In genomic region chr1:57770772-57771171, GRCh38 we compare ENCODE assay signal across 12 cellular contexts.
DNase-seq lines count a peak whose midpoint lies in the region; ATAC-seq and TF ChIP-seq lines count a peak whose summit lies in the region.
"Had no signal": no experiment of that assay in that cellular context is flagged by ENCODE, and none has a peak within 500 bp of the region (broad histone marks: within the 10 kb centered on the region; RNA-seq: fewer than 3 reads in every experiment).

No MANE protein-coding gene starts in this region.

- H3K9me2 ChIP-seq in GM23338 (ENCODE audit: insufficient read depth) (peaks cover 10% of the 10 kb centered on the region), PC-3 (replicated peaks; ENCODE audit: low read length) (no peaks in the 10 kb centered on the region)

- H3K4me1 ChIP-seq in GM23338 (ENCODE audit: insufficient read depth) (peaks cover 12% of the 10 kb centered on the region; the same call in 1 of the 2 replicates), PC-3 (ENCODE audit: insufficient read depth, low read length) (no peaks in the 10 kb centered on the region), iPS DF 6.9 (ENCODE audit: control insufficient read depth, insufficient read depth, low read length) (no peaks in the 10 kb centered on the region), uterus (no peaks in the 10 kb centered on the region)

- H3K4me1 Mint-ChIP-seq in GM23338: peaks cover 21% of the 10 kb centered on the region
- H3K4me1 Mint-ChIP-seq: activated naive CD8-positive, alpha-beta T cell treated with anti-CD3 and anti-CD28 coated beads for 36 hours had no signal

- no peak overlapping the region for H2AFZ ChIP-seq in GM23338
- H2AFZ ChIP-seq in PC-3 (ENCODE audit: low read length): no peak overlapping the region

- peak; percentile 7 for DNase-seq in DMS114 treated with DMSO at 0.1 percent for 48 hours (lab: John Stamatoyannopoulos, UW; ENCODE audit: unreplicated experiment)
- DNase-seq in GM23338 (ENCODE audit: low spot score): peak; percentile 77
- DNase-seq in PC-3: peak; percentile 22
- peak; percentile 18 for DNase-seq in iPS DF 6.9 (ENCODE audit: low read depth, low spot score)
- DNase-seq in activated CD8-positive, alpha-beta memory T cell treated with anti-CD3 and anti-CD28 coated beads, Interleukin-2, amount 50 U/mL, for 4 hours: no peak
- DNase-seq in HuH-7 (ENCODE audit: low spot score): no peak
- no peak for DNase-seq in uterus
- DNase-seq in hippocampal formation (lab: John Stamatoyannopoulos, UW): no peak
- DNase-seq: activated naive CD8-positive, alpha-beta T cell treated with anti-CD3 and anti-CD28 coated beads for 36 hours had no signal

- no peaks in the 10 kb centered on the region for H3K27me3 Mint-ChIP-seq in GM23338 (ENCODE audit: insufficient read depth, low read depth, poor library complexity)

- POLR2A ChIA-PET in PC-3 (lab: Charles Lee; ENCODE audit: unreplicated experiment): no interaction called here

- H3K79me2 ChIP-seq in GM23338 (replicated peaks; ENCODE audit: insufficient read depth) (no peaks in the 10 kb centered on the region), PC-3 (ENCODE audit: low read length) (no peaks in the 10 kb centered on the region)

- H3K9me3 Mint-ChIP-seq in GM23338: no peaks in the 10 kb centered on the region
- H3K9me3 Mint-ChIP-seq: activated naive CD8-positive, alpha-beta T cell treated with anti-CD3 and anti-CD28 coated beads for 36 hours; T-helper 1 cell treated with Interleukin-12 subunit alpha and Interleukin-12 subunit beta and Interleukin-4 antibody, amounts not matched to agents 30 μg/mL and 1 μg/mL, for 36 hours had no signal

- H3K4me2 ChIP-seq in GM23338 (no peak overlapping the region), PC-3 (ENCODE audit: low read length) (no peak overlapping the region)

- BruUV-seq in PC-3 (replicated peaks; lab: Mats Ljungman, UMichigan): no TSS peak

- H3K36me3 ChIP-seq in GM23338 (ENCODE audit: insufficient read depth): no peaks in the 10 kb centered on the region
- no peaks in the 10 kb centered on the region for H3K36me3 ChIP-seq in PC-3 (ENCODE audit: low read depth, low read length)
- no peaks in the 10 kb centered on the region for H3K36me3 ChIP-seq in iPS DF 6.9 (ENCODE audit: control insufficient read depth, insufficient read depth, low read length)
- H3K36me3 ChIP-seq in uterus: no peaks in the 10 kb centered on the region
- H3K36me3 ChIP-seq: thoracic aorta had no signal

- WGBS in iPS DF 6.9 (ENCODE audit: insufficient coverage, insufficient read length): no CpG with 5 or more reads among the region's 4 CpGs

- ATAC-seq in GM23338 (peak; percentile 83), PC-3 (no peak)

- H3K4me3 ChIP-seq in GM23338 (no peak overlapping the region), PC-3 (ENCODE audit: low read length) (no peak overlapping the region), iPS DF 6.9 (ENCODE audit: low read length) (no peak overlapping the region), uterus (no peak overlapping the region)
- H3K4me3 ChIP-seq: skin epidermis, thoracic aorta had no signal

- CTCF ChIA-PET in PC-3 (lab: Charles Lee): no interaction called here

- H3K9me3 ChIP-seq in PC-3 (ENCODE audit: low read length) (no peaks in the 10 kb centered on the region), iPS DF 6.9 (ENCODE audit: control insufficient read depth, insufficient read depth, low read length) (no peaks in the 10 kb centered on the region), uterus (no peaks in the 10 kb centered on the region)
- H3K9me3 ChIP-seq: thoracic aorta had no signal

- TF ChIP-seq POLR2A in uterus (IDR thresholded peaks at IDR 0.05): no peak

- H3K36me3 Mint-ChIP-seq in GM23338 (ENCODE audit: low read depth): no peaks in the 10 kb centered on the region
- H3K36me3 Mint-ChIP-seq: activated naive CD8-positive, alpha-beta T cell treated with anti-CD3 and anti-CD28 coated beads for 36 hours had no signal

- H3K4me3 Mint-ChIP-seq in GM23338: no peak overlapping the region
- H3K4me3 Mint-ChIP-seq: activated naive CD8-positive, alpha-beta T cell treated with anti-CD3 and anti-CD28 coated beads for 36 hours; T-helper 1 cell treated with Interleukin-12 subunit alpha and Interleukin-12 subunit beta and Interleukin-4 antibody, amounts not matched to agents 30 μg/mL and 1 μg/mL, for 36 hours had no signal

- intact Hi-C loops in PC-3 (cut with micrococcal nuclease) (no loop called here), uterus (cut with DNase I; ENCODE audit: low total_unique reads) (no loop called here)

- H3F3A ChIP-seq in GM23338 (replicated peaks; ENCODE audit: low read depth): no peaks in the 10 kb centered on the region
- H3F3A ChIP-seq in PC-3 (ENCODE audit: low read length, unreplicated experiment): no peaks in the 10 kb centered on the region

- no peak overlapping the region for H3K9ac ChIP-seq in PC-3 (ENCODE audit: low read length)

- H3K27me3 ChIP-seq in GM23338 (ENCODE audit: insufficient read depth) (no peaks in the 10 kb centered on the region), PC-3 (ENCODE audit: low read length) (no peaks in the 10 kb centered on the region), iPS DF 6.9 (ENCODE audit: control insufficient read depth, insufficient read depth, low read length) (no peaks in the 10 kb centered on the region), uterus (no peaks in the 10 kb centered on the region)

- no peaks in the 10 kb centered on the region for H4K20me1 ChIP-seq in GM23338 (replicated peaks; ENCODE audit: insufficient read depth)
- H4K20me1 ChIP-seq in PC-3 (ENCODE audit: low read length): no peaks in the 10 kb centered on the region

- H3K27ac ChIP-seq in GM23338 (ENCODE audit: low read depth) (no peak overlapping the region), PC-3 (ENCODE audit: low read length) (no peak overlapping the region), iPS DF 6.9 (ENCODE audit: low read length) (no peak overlapping the region), uterus (no peak overlapping the region)
- H3K27ac ChIP-seq: skin epidermis, thoracic aorta had no signal

- H3K27ac Mint-ChIP-seq in GM23338: no peak overlapping the region
- H3K27ac Mint-ChIP-seq: activated naive CD8-positive, alpha-beta T cell treated with anti-CD3 and anti-CD28 coated beads for 36 hours; T-helper 1 cell treated with Interleukin-12 subunit alpha and Interleukin-12 subunit beta and Interleukin-4 antibody, amounts not matched to agents 30 μg/mL and 1 μg/mL, for 36 hours had no signal

- TF ChIP-seq CTCF in GM23338 (conservative IDR thresholded peaks at IDR 0.05; ENCODE audit: low read depth in 2 of 2): peak; percentile 35 to 47; a peak in 2 of 4 replicates
- TF ChIP-seq CTCF in PC-3 (conservative IDR thresholded peaks at IDR 0.05; ENCODE audit: low read depth, low read length): peak; percentile 26; the same call in 1 of the 2 replicates
- TF ChIP-seq CTCF in uterus (IDR thresholded peaks at IDR 0.05): no peak

Comparison
In these comparisons a context has a peak if more than half of its experiments do, and no peak if none do; other contexts are left out.
1. DNase-seq: peak in DMS114 treated with DMSO at 0.1 percent for 48 hours (single experiment), GM23338 (single experiment), PC-3 (single experiment) and iPS DF 6.9 (single experiment); none in activated CD8-positive, alpha-beta memory T cell treated with anti-CD3 and anti-CD28 coated beads, Interleukin-2, amount 50 U/mL, for 4 hours (single experiment), HuH-7 (single experiment), uterus (0 of 2) and hippocampal formation (0 of 2).
2. CTCF ChIP-seq: peak in GM23338 (2 of 2) and PC-3 (single experiment); none in uterus (0 of 4).